In the genomic region with DNA sequence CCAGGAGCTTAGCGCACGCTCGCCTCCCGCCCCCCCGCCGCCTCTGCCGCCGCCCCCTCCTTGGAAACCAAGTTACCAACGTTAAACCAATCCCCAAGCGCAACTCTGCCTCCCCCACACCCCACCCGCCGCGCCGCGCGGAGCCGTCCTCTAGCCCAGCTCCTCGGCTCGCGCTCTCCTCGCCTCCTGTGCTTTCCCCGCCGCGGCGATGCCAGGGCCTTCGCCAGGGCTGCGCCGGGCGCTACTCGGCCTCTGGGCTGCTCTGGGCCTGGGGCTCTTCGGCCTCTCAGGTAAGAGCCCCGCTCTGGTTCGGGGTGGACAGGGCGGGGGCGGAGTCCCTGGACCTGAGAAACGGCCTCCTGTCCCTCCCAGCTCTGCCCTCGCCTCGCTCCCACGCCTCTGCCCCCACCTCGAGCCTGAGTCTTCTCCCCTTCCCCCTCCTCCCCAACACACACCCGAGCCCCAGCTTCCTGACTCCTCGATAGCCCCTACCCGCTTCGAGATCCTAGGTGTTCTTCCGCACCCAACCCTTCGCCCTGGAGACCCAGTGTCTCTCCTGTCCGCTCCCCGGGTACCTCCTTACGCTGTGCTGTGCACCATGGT, we compare ENCODE assay signal across 1 cellular context.
TF ChIP-seq lines count a peak whose summit lies in the region.

A gene with protein sequence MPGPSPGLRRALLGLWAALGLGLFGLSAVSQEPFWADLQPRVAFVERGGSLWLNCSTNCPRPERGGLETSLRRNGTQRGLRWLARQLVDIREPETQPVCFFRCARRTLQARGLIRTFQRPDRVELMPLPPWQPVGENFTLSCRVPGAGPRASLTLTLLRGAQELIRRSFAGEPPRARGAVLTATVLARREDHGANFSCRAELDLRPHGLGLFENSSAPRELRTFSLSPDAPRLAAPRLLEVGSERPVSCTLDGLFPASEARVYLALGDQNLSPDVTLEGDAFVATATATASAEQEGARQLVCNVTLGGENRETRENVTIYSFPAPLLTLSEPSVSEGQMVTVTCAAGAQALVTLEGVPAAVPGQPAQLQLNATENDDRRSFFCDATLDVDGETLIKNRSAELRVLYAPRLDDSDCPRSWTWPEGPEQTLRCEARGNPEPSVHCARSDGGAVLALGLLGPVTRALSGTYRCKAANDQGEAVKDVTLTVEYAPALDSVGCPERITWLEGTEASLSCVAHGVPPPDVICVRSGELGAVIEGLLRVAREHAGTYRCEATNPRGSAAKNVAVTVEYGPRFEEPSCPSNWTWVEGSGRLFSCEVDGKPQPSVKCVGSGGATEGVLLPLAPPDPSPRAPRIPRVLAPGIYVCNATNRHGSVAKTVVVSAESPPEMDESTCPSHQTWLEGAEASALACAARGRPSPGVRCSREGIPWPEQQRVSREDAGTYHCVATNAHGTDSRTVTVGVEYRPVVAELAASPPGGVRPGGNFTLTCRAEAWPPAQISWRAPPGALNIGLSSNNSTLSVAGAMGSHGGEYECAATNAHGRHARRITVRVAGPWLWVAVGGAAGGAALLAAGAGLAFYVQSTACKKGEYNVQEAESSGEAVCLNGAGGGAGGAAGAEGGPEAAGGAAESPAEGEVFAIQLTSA (plus strand): TSS at position 117 of the 603 bp plus-strand sequence. CDS start 92 bp downstream, at position 209.

TF ChIP-seq in HepG2, 621 proteins besides CTCF, POLR2A, EP300 and RAD21:
- TF ChIP-seq, protein P1, sequence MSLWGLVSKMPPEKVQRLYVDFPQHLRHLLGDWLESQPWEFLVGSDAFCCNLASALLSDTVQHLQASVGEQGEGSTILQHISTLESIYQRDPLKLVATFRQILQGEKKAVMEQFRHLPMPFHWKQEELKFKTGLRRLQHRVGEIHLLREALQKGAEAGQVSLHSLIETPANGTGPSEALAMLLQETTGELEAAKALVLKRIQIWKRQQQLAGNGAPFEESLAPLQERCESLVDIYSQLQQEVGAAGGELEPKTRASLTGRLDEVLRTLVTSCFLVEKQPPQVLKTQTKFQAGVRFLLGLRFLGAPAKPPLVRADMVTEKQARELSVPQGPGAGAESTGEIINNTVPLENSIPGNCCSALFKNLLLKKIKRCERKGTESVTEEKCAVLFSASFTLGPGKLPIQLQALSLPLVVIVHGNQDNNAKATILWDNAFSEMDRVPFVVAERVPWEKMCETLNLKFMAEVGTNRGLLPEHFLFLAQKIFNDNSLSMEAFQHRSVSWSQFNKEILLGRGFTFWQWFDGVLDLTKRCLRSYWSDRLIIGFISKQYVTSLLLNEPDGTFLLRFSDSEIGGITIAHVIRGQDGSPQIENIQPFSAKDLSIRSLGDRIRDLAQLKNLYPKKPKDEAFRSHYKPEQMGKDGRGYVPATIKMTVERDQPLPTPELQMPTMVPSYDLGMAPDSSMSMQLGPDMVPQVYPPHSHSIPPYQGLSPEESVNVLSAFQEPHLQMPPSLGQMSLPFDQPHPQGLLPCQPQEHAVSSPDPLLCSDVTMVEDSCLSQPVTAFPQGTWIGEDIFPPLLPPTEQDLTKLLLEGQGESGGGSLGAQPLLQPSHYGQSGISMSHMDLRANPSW (CRISPR knock-in tag; IDR thresholded peaks at IDR 0.05; ENCODE audit: borderline replicate concordance) = no peak
- TF ChIP-seq, protein P2, sequence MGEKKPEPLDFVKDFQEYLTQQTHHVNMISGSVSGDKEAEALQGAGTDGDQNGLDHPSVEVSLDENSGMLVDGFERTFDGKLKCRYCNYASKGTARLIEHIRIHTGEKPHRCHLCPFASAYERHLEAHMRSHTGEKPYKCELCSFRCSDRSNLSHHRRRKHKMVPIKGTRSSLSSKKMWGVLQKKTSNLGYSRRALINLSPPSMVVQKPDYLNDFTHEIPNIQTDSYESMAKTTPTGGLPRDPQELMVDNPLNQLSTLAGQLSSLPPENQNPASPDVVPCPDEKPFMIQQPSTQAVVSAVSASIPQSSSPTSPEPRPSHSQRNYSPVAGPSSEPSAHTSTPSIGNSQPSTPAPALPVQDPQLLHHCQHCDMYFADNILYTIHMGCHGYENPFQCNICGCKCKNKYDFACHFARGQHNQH (CRISPR knock-in tag; IDR thresholded peaks at IDR 0.05) = no peak
- TF ChIP-seq NFATC3 (CRISPR knock-in tag; IDR thresholded peaks at IDR 0.05) (no peak), HNRNPK (IDR thresholded peaks at IDR 0.05; ENCODE audit: low read depth, low read length, poor library complexity, severe bottlenecking) (peak; percentile 48), KDM2A (CRISPR knock-in tag; IDR thresholded peaks at IDR 0.05; ENCODE audit: borderline replicate concordance, low read depth) (peak; percentile 49; the same call in 1 of the 2 replicates), ZNF615 (CRISPR knock-in tag; IDR thresholded peaks at IDR 0.05; ENCODE audit: borderline replicate concordance) (no peak), HDAC1 (CRISPR knock-in tag; IDR thresholded peaks at IDR 0.05) (no peak), MTF1 (CRISPR knock-in tag; IDR thresholded peaks at IDR 0.05) (no peak), HIVEP1 (CRISPR knock-in tag; IDR thresholded peaks at IDR 0.05) (no peak), ZNF430 (CRISPR knock-in tag; IDR thresholded peaks at IDR 0.05) (no peak), TAF15 (IDR thresholded peaks at IDR 0.05; ENCODE audit: low read depth, low read length, poor library complexity, severe bottlenecking) (no peak), AGO1 (IDR thresholded peaks at IDR 0.05; ENCODE audit: low read depth, low read length, poor library complexity, severe bottlenecking) (no peak), MAFG (CRISPR knock-in tag; IDR thresholded peaks at IDR 0.05) (no peak), ZNF263 (CRISPR knock-in tag; IDR thresholded peaks at IDR 0.05) (0 out of 2 replicates have a peak, but pooled peaks have one; percentile 45), ATF7 (IDR thresholded peaks at IDR 0.05) (no peak), ATF7 (CRISPR knock-in tag; IDR thresholded peaks at IDR 0.05) (no peak), ZNF253 (CRISPR knock-in tag; IDR thresholded peaks at IDR 0.05; ENCODE audit: borderline replicate concordance) (no peak), AGO2 (optimal IDR thresholded peaks at IDR 0.05; ENCODE audit: low read depth, low read length) (no peak), TOE1 (CRISPR knock-in tag; IDR thresholded peaks at IDR 0.05) (no peak)
- TF ChIP-seq, protein P3, sequence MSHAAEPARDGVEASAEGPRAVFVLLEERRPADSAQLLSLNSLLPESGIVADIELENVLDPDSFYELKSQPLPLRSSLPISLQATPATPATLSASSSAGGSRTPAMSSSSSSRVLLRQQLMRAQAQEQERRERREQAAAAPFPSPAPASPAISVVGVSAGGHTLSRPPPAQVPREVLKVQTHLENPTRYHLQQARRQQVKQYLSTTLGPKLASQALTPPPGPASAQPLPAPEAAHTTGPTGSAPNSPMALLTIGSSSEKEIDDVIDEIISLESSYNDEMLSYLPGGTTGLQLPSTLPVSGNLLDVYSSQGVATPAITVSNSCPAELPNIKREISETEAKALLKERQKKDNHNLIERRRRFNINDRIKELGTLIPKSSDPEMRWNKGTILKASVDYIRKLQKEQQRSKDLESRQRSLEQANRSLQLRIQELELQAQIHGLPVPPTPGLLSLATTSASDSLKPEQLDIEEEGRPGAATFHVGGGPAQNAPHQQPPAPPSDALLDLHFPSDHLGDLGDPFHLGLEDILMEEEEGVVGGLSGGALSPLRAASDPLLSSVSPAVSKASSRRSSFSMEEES (CRISPR knock-in tag; IDR thresholded peaks at IDR 0.05) = no peak
- TF ChIP-seq, protein P4, sequence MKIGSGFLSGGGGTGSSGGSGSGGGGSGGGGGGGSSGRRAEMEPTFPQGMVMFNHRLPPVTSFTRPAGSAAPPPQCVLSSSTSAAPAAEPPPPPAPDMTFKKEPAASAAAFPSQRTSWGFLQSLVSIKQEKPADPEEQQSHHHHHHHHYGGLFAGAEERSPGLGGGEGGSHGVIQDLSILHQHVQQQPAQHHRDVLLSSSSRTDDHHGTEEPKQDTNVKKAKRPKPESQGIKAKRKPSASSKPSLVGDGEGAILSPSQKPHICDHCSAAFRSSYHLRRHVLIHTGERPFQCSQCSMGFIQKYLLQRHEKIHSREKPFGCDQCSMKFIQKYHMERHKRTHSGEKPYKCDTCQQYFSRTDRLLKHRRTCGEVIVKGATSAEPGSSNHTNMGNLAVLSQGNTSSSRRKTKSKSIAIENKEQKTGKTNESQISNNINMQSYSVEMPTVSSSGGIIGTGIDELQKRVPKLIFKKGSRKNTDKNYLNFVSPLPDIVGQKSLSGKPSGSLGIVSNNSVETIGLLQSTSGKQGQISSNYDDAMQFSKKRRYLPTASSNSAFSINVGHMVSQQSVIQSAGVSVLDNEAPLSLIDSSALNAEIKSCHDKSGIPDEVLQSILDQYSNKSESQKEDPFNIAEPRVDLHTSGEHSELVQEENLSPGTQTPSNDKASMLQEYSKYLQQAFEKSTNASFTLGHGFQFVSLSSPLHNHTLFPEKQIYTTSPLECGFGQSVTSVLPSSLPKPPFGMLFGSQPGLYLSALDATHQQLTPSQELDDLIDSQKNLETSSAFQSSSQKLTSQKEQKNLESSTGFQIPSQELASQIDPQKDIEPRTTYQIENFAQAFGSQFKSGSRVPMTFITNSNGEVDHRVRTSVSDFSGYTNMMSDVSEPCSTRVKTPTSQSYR (CRISPR knock-in tag; IDR thresholded peaks at IDR 0.05; ENCODE audit: borderline replicate concordance) = no peak
- TF ChIP-seq, protein P5, sequence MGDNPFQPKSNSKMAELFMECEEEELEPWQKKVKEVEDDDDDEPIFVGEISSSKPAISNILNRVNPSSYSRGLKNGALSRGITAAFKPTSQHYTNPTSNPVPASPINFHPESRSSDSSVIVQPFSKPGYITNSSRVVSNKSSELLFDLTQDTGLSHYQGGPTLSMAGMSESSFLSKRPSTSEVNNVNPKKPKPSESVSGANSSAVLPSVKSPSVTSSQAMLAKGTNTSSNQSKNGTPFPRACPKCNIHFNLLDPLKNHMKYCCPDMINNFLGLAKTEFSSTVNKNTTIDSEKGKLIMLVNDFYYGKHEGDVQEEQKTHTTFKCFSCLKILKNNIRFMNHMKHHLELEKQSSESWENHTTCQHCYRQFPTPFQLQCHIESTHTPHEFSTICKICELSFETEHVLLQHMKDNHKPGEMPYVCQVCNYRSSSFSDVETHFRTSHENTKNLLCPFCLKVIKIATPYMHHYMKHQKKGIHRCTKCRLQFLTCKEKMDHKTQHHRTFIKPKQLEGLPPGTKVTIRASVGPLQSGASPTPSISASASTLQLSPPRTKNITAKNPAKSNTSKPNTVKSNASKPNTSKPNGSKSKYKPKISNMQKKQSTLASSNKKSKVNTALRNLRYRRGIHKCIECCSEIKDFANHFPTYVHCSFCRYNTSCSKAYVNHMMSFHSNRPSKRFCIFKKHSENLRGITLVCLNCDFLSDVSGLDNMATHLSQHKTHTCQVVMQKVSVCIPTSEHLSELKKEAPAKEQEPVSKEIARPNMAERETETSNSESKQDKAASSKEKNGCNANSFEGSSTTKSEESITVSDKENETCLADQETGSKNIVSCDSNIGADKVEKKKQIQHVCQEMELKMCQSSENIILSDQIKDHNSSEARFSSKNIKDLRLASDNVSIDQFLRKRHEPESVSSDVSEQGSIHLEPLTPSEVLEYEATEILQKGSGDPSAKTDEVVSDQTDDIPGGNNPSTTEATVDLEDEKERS (CRISPR knock-in tag; IDR thresholded peaks at IDR 0.05) = 0 out of 2 replicates have a peak, but pooled peaks have one; percentile 4
